Comparison of ENCODE assay signal across 13 cellular contexts in the genomic region with DNA sequence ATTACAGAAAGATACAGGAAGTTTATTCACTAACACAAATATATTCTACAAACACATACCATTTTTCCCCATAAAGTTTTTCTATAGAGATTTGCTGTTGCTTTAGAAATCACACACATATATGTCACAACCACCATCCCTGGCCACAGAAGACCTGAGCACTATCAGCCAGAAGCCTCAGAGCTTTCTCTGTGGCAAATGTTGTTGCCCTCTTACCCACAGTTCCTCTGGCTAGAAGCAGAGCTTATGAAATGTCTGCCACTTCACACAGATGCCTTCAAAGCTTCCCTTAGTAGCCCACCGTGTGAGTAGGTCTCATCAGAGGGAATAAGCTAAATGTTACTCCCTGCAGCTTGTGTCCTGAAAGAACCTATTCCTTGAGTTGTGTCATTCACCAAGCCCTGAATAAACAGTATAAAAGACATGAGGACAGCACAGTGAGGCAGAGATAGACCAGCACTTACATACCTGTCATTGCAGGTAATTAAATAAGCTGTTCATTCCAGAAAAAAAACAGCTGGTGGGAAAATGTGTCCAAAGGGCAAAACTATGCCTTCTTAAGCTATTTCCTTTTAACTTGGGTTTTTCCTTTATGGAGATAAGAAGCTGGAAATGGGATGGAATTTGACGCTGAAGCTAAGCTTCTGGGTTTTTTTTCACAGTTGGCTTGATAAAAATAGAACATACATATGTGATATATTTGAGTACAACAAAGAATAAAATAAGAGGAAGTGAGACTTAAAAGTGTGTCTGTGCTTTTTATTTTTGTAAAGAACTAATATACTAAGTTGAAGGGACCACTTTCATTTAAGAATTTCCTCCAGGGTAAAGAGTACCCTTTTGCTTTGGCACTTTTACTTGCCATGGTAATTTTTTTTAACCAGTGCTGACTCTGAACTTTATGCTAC.
DNase-seq lines count a peak whose midpoint lies in the region; ATAC-seq, FAIRE-seq and TF ChIP-seq lines count a peak whose summit lies in the region.
"Had no signal": no experiment of that assay in that cellular context is flagged by ENCODE, and none has a peak within 500 bp of the region (broad histone marks: within the 10 kb centered on the region; RNA-seq: fewer than 3 reads in every experiment).

No MANE protein-coding gene starts in this region.

- H3K4me3 Mint-ChIP-seq in activated T-cell treated with anti-CD3 and anti-CD28 coated beads, Interleukin-2, amount 50 U/mL, for 4 hours: no peak overlapping the region
- H3K4me3 Mint-ChIP-seq: activated CD4-positive, alpha-beta T cell treated with anti-CD3 and anti-CD28 coated beads, Interleukin-2, amount 10 ng/mL, durations not matched to agents 24 days and 14 days had no signal

- H3K79me2 ChIP-seq in OCI-LY1 (ENCODE audit: insufficient read depth, low read length): no peaks in the 10 kb centered on the region

- peak; percentile 66 for ATAC-seq in HG03095 (IDR thresholded peaks at IDR 0.05; ENCODE audit: unreplicated experiment)
- ATAC-seq in activated T-cell treated with anti-CD3 and anti-CD28 coated beads, Interleukin-2, amount 50 U/mL, for 4 hours: no peak

- peaks cover 49% of the 10 kb centered on the region for H3K4me1 ChIP-seq in OCI-LY1 (ENCODE audit: insufficient read depth, low read length, severe bottlenecking)
- H3K4me1 ChIP-seq: breast epithelium had no signal

- peaks cover 3% of the 10 kb centered on the region for H3K4me1 Mint-ChIP-seq in activated T-cell treated with anti-CD3 and anti-CD28 coated beads, Interleukin-2, amount 50 U/mL, for 4 hours (ENCODE audit: low read depth)
- H3K4me1 Mint-ChIP-seq: activated CD4-positive, alpha-beta T cell treated with anti-CD3 and anti-CD28 coated beads, Interleukin-2, amount 10 ng/mL, durations not matched to agents 24 days and 14 days had no signal

- peak overlapping the region; percentile 56 for H3K4me2 ChIP-seq in OCI-LY1 (ENCODE audit: low read length)

- H3K9me2 ChIP-seq in OCI-LY1 (ENCODE audit: low read depth, low read length): no peaks in the 10 kb centered on the region

- no peaks in the 10 kb centered on the region for H3K27me3 ChIP-seq in OCI-LY1 (ENCODE audit: insufficient read depth, low read length)
- H3K27me3 ChIP-seq: breast epithelium had no signal

- H3F3A ChIP-seq in OCI-LY1 (ENCODE audit: insufficient read depth, low read length): no peaks in the 10 kb centered on the region

- H2AFZ ChIP-seq in OCI-LY1 (ENCODE audit: low read length): peak overlapping the region; percentile 47; the same call in 1 of the 2 replicates

- no peaks in the 10 kb centered on the region for H3K9me3 ChIP-seq in OCI-LY1 (ENCODE audit: low read length)
- H3K9me3 ChIP-seq: breast epithelium had no signal

- peaks cover 2% of the 10 kb centered on the region for H3K27me3 Mint-ChIP-seq in activated T-cell treated with anti-CD3 and anti-CD28 coated beads, Interleukin-2, amount 50 U/mL, for 4 hours (ENCODE audit: low read depth)
- H3K27me3 Mint-ChIP-seq: activated CD4-positive, alpha-beta T cell treated with anti-CD3 and anti-CD28 coated beads, Interleukin-2, amount 10 ng/mL, durations not matched to agents 24 days and 14 days had no signal

- no peaks in the 10 kb centered on the region for H3K36me3 ChIP-seq in OCI-LY1 (ENCODE audit: insufficient read depth, low read length)
- H3K36me3 ChIP-seq: breast epithelium had no signal

- DNase-seq in GM12892 (ENCODE audit: insufficient read length) (no peak), GM20000 (ENCODE audit: low spot score) (peak; percentile 17), NCI-H128 (lab: John Stamatoyannopoulos, UW; ENCODE audit: unreplicated experiment) (no peak), COLO829 (ENCODE audit: low spot score) (no peak), NCI-H2227 (lab: John Stamatoyannopoulos, UW; ENCODE audit: unreplicated experiment) (no peak)
- no peak for DNase-seq in activated T-cell treated with anti-CD3 and anti-CD28 coated beads, Interleukin-2, amount 50 U/mL, for 4 hours
- DNase-seq: activated CD4-positive, alpha-beta T cell treated with anti-CD3 and anti-CD28 coated beads, Interleukin-2, amount 10 ng/mL, durations not matched to agents 24 days and 14 days; C1 segment of cervical spinal cord; H7; NCI-H2081 treated with DMSO at 0.1 percent for 48 hours had no signal

- no peak for TF ChIP-seq POLR2A in GM12892 (IDR thresholded peaks at IDR 0.05; ENCODE audit: low read depth, low read length)

- no peaks in the 10 kb centered on the region for H3K9me3 Mint-ChIP-seq in activated T-cell treated with anti-CD3 and anti-CD28 coated beads, Interleukin-2, amount 50 U/mL, for 4 hours
- H3K9me3 Mint-ChIP-seq: activated CD4-positive, alpha-beta T cell treated with anti-CD3 and anti-CD28 coated beads, Interleukin-2, amount 10 ng/mL, durations not matched to agents 24 days and 14 days had no signal

- peak overlapping the region; percentile 95 for H3K27ac ChIP-seq in OCI-LY1 (ENCODE audit: low read depth, low read length, poor library complexity, severe bottlenecking)
- H3K27ac ChIP-seq: breast epithelium had no signal

- TF ChIP-seq CTCF in GM20000 (IDR thresholded peaks at IDR 0.05; ENCODE audit: extremely low read depth, missing control alignments) (no peak), OCI-LY1 (IDR thresholded peaks at IDR 0.05; ENCODE audit: low read length) (no peak)

- no peaks in the 10 kb centered on the region for H4K20me1 ChIP-seq in OCI-LY1 (ENCODE audit: insufficient read depth, low read length)

- peak overlapping the region; percentile 54 for H3K9ac ChIP-seq in OCI-LY1 (ENCODE audit: low read length)

- peak; percentile 73 for FAIRE-seq in GM12892 (lab: Jason Lieb, UNC)

- no peak overlapping the region for H3K4me3 ChIP-seq in OCI-LY1 (ENCODE audit: low read depth, low read length, poor library complexity, severe bottlenecking)
- H3K4me3 ChIP-seq: breast epithelium had no signal

- no peaks in the 10 kb centered on the region for H3K36me3 Mint-ChIP-seq in activated T-cell treated with anti-CD3 and anti-CD28 coated beads, Interleukin-2, amount 50 U/mL, for 4 hours (ENCODE audit: insufficient read depth)
